In genomic region chr12:25087596-25087995, GRCh38 we compare ENCODE assay signal across 1 cellular context.
TF ChIP-seq lines count a peak whose summit lies in the region.

No MANE protein-coding gene starts in this region.

TF ChIP-seq in GM23338, 12 proteins besides CTCF, POLR2A, EP300 and RAD21 (continued from another document):
- TF ChIP-seq ZNF462 (CRISPR knock-in tag; IDR thresholded peaks at IDR 0.05) (no peak), POLR2AphosphoS5 (IDR thresholded peaks at IDR 0.05; ENCODE audit: low read depth) (no peak), EZH2 (IDR thresholded peaks at IDR 0.05; ENCODE audit: low read depth, unreplicated experiment) (no peak), JUNB (IDR thresholded peaks at IDR 0.05; ENCODE audit: unreplicated experiment) (no peak), ZNF114 (CRISPR knock-in tag; IDR thresholded peaks at IDR 0.05) (no peak), CREB1 (CRISPR knock-in tag; IDR thresholded peaks at IDR 0.05; ENCODE audit: low read depth) (no peak), REST (IDR thresholded peaks at IDR 0.05; ENCODE audit: unreplicated experiment) (no peak)
TF ChIP-seq in GM23338: peak in this region for 0.
